Comparison of ENCODE assay signal across 29 cellular contexts in the genomic region with DNA sequence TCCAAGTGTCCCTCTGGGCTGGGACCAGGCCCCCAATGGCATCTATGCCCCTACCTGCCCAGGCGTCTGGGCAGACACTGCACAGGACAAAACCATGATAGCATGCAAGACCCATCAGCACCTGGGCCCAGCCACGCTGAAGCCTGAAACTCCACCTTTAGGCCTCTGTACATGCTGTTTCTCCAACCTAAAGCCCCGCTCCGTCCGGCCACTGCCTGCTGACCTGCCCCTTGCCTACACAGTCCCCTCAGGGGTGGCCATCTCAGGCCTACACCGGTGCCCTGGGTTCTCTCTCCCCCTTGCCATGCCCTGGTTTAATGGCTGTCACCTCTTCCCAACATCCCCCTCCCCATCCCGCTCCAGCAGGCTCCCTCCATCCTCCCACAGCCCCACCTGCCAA. TPM values are rescaled to one million over a fixed set of nuclear protein-coding genes. Genes with fewer than 3 reads are reported as not detected.
"Had no signal": no experiment of that assay in that cellular context is flagged by ENCODE, and none has a peak within 500 bp of the region (broad histone marks: within the 10 kb centered on the region; RNA-seq: fewer than 3 reads in every experiment).

No MANE protein-coding gene starts in this region.

- H3K4me1 ChIP-seq: left lung, lower lobe of right lung, testis, uterus had no signal

- H3K4me1 Mint-ChIP-seq: immature natural killer cell had no signal

- H3K4me3 Mint-ChIP-seq: immature natural killer cell; naive thymus-derived CD8-positive, alpha-beta T cell; stimulated activated naive B cell treated with anti-CD40 and anti-IgM and Interleukin-4, amounts not matched to agents 10 μg/mL and 1 μg/mL and 100 μg/mL, for 72 hours had no signal

- H3K4me3 ChIP-seq: left lung, lower lobe of right lung, ovary, right atrium auricular region, right lobe of liver, smooth muscle cell, stomach, testis, thyroid gland, transverse colon, uterus had no signal

- H3K27me3 ChIP-seq: ovary, right atrium auricular region, testis, thyroid gland had no signal

- H3K27ac Mint-ChIP-seq: immature natural killer cell; naive thymus-derived CD8-positive, alpha-beta T cell; progenitor cell of endocrine pancreas; stimulated activated naive B cell treated with anti-CD40 and anti-IgM and Interleukin-4, amounts not matched to agents 10 μg/mL and 1 μg/mL and 100 μg/mL, for 72 hours had no signal

- DNase-seq: hypothalamus; immature natural killer cell; kidney; left colon; left lung; lower lobe of right lung; mammary epithelial cell; mesenchymal stem cell; naive thymus-derived CD8-positive, alpha-beta T cell; occipital lobe; ovary; right lobe of liver; stimulated activated CD4-positive, alpha-beta T cell treated with anti-CD3 and anti-CD28 coated beads, Interleukin-1b, Interleukin-23, amount 100 ng/mL, for 48 hours; stimulated activated CD4-positive, alpha-beta T cell treated with anti-CD3 and anti-CD28 coated beads, Interleukin-2, amount 100 ng/mL, for 48 hours; stimulated activated CD4-positive, alpha-beta T cell treated with anti-CD3 and anti-CD28 coated beads, Interleukin-4, amount 100 ng/mL, for 4 hours; stimulated activated CD8-positive, alpha-beta memory T cell treated with anti-CD3 and anti-CD28 coated beads, Interleukin-4, amount 100 ng/mL, for 48 hours; stimulated activated naive B cell treated with anti-CD40 and anti-IgM and Interleukin-4, amounts not matched to agents 10 μg/mL and 1 μg/mL and 100 μg/mL, for 72 hours; stimulated activated naive CD8-positive, alpha-beta T cell treated with anti-CD3 and anti-CD28 coated beads, Interleukin-15, Interleukin-2, amounts not matched to agents 100 U/mL and 50 U/mL, for 24 hours; stomach; testis; thyroid gland; transverse colon; uterus had no signal

- ATAC-seq: left colon; left lung; lower lobe of right lung; naive thymus-derived CD8-positive, alpha-beta T cell; right lobe of liver; stimulated activated naive B cell treated with anti-CD40 and anti-IgM and Interleukin-4, amounts not matched to agents 10 μg/mL and 1 μg/mL and 100 μg/mL, for 72 hours; stimulated activated naive CD8-positive, alpha-beta T cell treated with anti-CD3 and anti-CD28 coated beads, Interleukin-15, Interleukin-2, amounts not matched to agents 100 U/mL and 50 U/mL, for 24 hours had no signal

- H3K36me3 ChIP-seq: left lung, lower lobe of right lung, neutrophil, ovary, right atrium auricular region, right lobe of liver, stomach, thyroid gland, transverse colon, uterus had no signal

- H3K27ac ChIP-seq: left lung, lower lobe of right lung, neutrophil, ovary, right atrium auricular region, right lobe of liver, stomach, testis, thyroid gland, transverse colon, uterus had no signal

- H3K4me2 ChIP-seq: smooth muscle cell had no signal

- H3K9me3 Mint-ChIP-seq: immature natural killer cell; stimulated activated naive B cell treated with anti-CD40 and anti-IgM and Interleukin-4, amounts not matched to agents 10 μg/mL and 1 μg/mL and 100 μg/mL, for 72 hours had no signal

- H3K9me3 ChIP-seq: left lung, lower lobe of right lung, neutrophil, ovary, right atrium auricular region, right lobe of liver, stomach, testis, thyroid gland, transverse colon, uterus had no signal

RNA-seq across cellular contexts. Expression of gene GJA3, which starts 15.3 kb away (rescaled TPM):
- total RNA-seq: left colon, lower lobe of right lung had no signal
- polyA plus RNA-seq: immature natural killer cell, neural cell had no signal

RNA-seq across cellular contexts. Expression of gene GJB2, which starts 47.2 kb away (rescaled TPM):
- total RNA-seq: naive thymus-derived CD8-positive, alpha-beta T cell; pulmonary artery endothelial cell had no signal
- polyA plus RNA-seq: immature natural killer cell; naive thymus-derived CD8-positive, alpha-beta T cell; neural cell had no signal
